In genomic region chr16:11705311-11705710, GRCh38 we compare ENCODE assay signal across 16 cellular contexts. TPM values are rescaled to one million over a fixed set of nuclear protein-coding genes. Genes with fewer than 3 reads are reported as not detected.
DNase-seq lines count a peak whose midpoint lies in the region; TF ChIP-seq lines count a peak whose summit lies in the region.
"Had no signal": no experiment of that assay in that cellular context is flagged by ENCODE, and none has a peak within 500 bp of the region (broad histone marks: within the 10 kb centered on the region; RNA-seq: fewer than 3 reads in every experiment).

No MANE protein-coding gene starts in this region.

- TF ChIP-seq CTCF in LNCaP clone FGC (IDR thresholded peaks at IDR 0.05; ENCODE audit: control insufficient read depth, extremely low read depth, insufficient read depth) = no peak

- no peak overlapping the region for H3K4me3 ChIP-seq in LNCaP clone FGC (ENCODE audit: low read depth, low read length)

- DNase-seq in G401 (ENCODE audit: low spot score) (peak; percentile 79), LNCaP clone FGC (ENCODE audit: low read depth) (peak; percentile 68), cerebellar cortex (ENCODE audit: low spot score) (peak; percentile 78), retina (peak; percentile 62), AG08395 (ENCODE audit: low spot score) (no peak), kidney tubule cell (ENCODE audit: low spot score) (no peak), islet precursor cell (no peak)
- no peak for DNase-seq in stimulated activated CD4-positive, alpha-beta T cell treated with anti-CD3 and anti-CD28 coated beads, Interleukin-4, amount 100 ng/mL, for 4 hours
- DNase-seq: ACHN; CD4-positive, alpha-beta T cell; DMS53; NCI-H1436 treated with DMSO at 0.1 percent for 48 hours; NCI-H2029 treated with DMSO at 0.1 percent for 48 hours; NCI-H510A; NCI-H82; SIG-M5 had no signal

- in situ Hi-C loops in G401 (cut with HindIII; ENCODE audit: low sequenced_read_pairs) = no loop called here

RNA-seq across cellular contexts. Expression of gene SNN, which starts 37.1 kb away (rescaled TPM):
- 18.2 and 28.1 TPM in 2 replicates for total RNA-seq in G401 (2014; rRNA removed; shearing (Covaris generic))

RNA-seq across cellular contexts. Expression of gene TXNDC11, which starts 37.3 kb away (rescaled TPM):
- 25.4 and 31.9 TPM in 2 replicates for total RNA-seq in G401 (2014; rRNA removed; shearing (Covaris generic))

Comparison
In these comparisons a context has a peak if more than half of its experiments do, and no peak if none do; other contexts are left out.
1. DNase-seq: peak in G401 (single experiment), LNCaP clone FGC (single experiment), cerebellar cortex (single experiment) and retina (single experiment); none in stimulated activated CD4-positive, alpha-beta T cell treated with anti-CD3 and anti-CD28 coated beads, Interleukin-4, amount 100 ng/mL, for 4 hours (0 of 2), AG08395 (single experiment), kidney tubule cell (single experiment) and islet precursor cell (single experiment).